ENCODE assay signal across 24 cellular contexts in the genomic region with DNA sequence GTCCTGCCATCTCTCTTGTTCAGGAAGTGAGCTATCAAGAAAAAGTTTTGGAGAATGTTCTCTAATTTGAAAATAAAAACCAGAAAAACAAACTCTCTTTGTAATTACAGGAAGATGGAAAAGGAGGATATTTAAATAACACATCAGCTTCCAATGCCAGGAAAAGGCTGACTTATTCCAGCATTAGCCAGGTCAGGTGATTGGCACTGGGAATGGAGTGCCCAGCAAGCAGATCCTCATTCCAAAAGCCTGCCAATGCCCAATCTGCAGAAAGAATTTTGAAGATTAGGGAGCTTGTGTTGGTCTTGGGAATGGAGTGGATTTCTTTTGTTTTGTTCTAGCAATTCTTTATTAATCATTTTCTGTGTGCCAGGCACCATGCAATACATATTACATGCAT.
"Had no signal": no experiment of that assay in that cellular context is flagged by ENCODE, and none has a peak within 500 bp of the region (broad histone marks: within the 10 kb centered on the region; RNA-seq: fewer than 3 reads in every experiment).

No MANE protein-coding gene starts in this region.

- H3K4me1 Mint-ChIP-seq: endodermal cell had no signal

- H3K27ac Mint-ChIP-seq: dendritic cell treated with granulocyte-macrophage colony-stimulating factor and Interleukin-4, amounts not matched to agents 40 ng/mL and 50 ng/mL, for 4 days; effector memory CD8-positive, alpha-beta T cell; endodermal cell had no signal

- H3K27me3 ChIP-seq: colonic mucosa, esophagus muscularis mucosa, gastroesophageal sphincter, heart left ventricle, hepatocyte, left lung had no signal

- H3K27me3 Mint-ChIP-seq: effector memory CD8-positive, alpha-beta T cell had no signal

- H3K27ac ChIP-seq: colonic mucosa, esophagus muscularis mucosa, foreskin keratinocyte, gastroesophageal sphincter, heart left ventricle, hepatocyte, left lung, lower lobe of right lung had no signal

- H2AFZ ChIP-seq: hepatocyte had no signal

- H3K36me3 ChIP-seq: colonic mucosa, esophagus muscularis mucosa, gastroesophageal sphincter, heart left ventricle, left lung, lower lobe of right lung had no signal

- FAIRE-seq: endometrium, frontal cortex, kidney had no signal

- H3K4me3 ChIP-seq: colonic mucosa, esophagus muscularis mucosa, gastroesophageal sphincter, heart left ventricle, hepatocyte, left lung, lower lobe of right lung, mucosa of descending colon had no signal

- H3K9me3 Mint-ChIP-seq: dendritic cell treated with granulocyte-macrophage colony-stimulating factor and Interleukin-4, amounts not matched to agents 40 ng/mL and 50 ng/mL, for 4 days; endodermal cell; mesothelial cell of epicardium had no signal

- H3K4me2 ChIP-seq: hepatocyte had no signal

- DNase-seq: cerebellar nuclear complex; colonic mucosa; cortex of kidney; effector CD8-positive, alpha-beta T cell; effector memory CD8-positive, alpha-beta T cell; endodermal cell; foreskin keratinocyte; heart left ventricle; islet precursor cell; kidney; kidney glomerular epithelial cell; left colon; left lung; left ventricle myocardium superior; lower lobe of right lung; mesenchymal stem cell; mucosa of descending colon had no signal

- ATAC-seq: effector memory CD8-positive, alpha-beta T cell; foreskin keratinocyte; gastroesophageal sphincter; heart left ventricle; left colon; left lung; left ventricle myocardium superior; lower lobe of right lung; mucosa of descending colon had no signal

- H3K36me3 Mint-ChIP-seq: mesothelial cell of epicardium had no signal

- H3K79me2 ChIP-seq: hepatocyte had no signal

- H3K9me3 ChIP-seq: colonic mucosa, esophagus muscularis mucosa, gastroesophageal sphincter, heart left ventricle, left lung, lower lobe of right lung, mucosa of descending colon had no signal

- H3K4me1 ChIP-seq: colonic mucosa, foreskin keratinocyte, gastroesophageal sphincter, left lung, lower lobe of right lung had no signal

- H3K4me3 Mint-ChIP-seq: dendritic cell treated with granulocyte-macrophage colony-stimulating factor and Interleukin-4, amounts not matched to agents 40 ng/mL and 50 ng/mL, for 4 days; effector memory CD8-positive, alpha-beta T cell; endodermal cell; mesothelial cell of epicardium had no signal
